2 cellular contexts compared by ENCODE assay signal in genomic region chr9:126380447-126380846, GRCh38.
TF ChIP-seq lines count a peak whose summit lies in the region.

No MANE protein-coding gene starts in this region.

TF ChIP-seq in GM23338, 12 proteins besides CTCF, POLR2A, EP300 and RAD21:
- TF ChIP-seq, protein P1, sequence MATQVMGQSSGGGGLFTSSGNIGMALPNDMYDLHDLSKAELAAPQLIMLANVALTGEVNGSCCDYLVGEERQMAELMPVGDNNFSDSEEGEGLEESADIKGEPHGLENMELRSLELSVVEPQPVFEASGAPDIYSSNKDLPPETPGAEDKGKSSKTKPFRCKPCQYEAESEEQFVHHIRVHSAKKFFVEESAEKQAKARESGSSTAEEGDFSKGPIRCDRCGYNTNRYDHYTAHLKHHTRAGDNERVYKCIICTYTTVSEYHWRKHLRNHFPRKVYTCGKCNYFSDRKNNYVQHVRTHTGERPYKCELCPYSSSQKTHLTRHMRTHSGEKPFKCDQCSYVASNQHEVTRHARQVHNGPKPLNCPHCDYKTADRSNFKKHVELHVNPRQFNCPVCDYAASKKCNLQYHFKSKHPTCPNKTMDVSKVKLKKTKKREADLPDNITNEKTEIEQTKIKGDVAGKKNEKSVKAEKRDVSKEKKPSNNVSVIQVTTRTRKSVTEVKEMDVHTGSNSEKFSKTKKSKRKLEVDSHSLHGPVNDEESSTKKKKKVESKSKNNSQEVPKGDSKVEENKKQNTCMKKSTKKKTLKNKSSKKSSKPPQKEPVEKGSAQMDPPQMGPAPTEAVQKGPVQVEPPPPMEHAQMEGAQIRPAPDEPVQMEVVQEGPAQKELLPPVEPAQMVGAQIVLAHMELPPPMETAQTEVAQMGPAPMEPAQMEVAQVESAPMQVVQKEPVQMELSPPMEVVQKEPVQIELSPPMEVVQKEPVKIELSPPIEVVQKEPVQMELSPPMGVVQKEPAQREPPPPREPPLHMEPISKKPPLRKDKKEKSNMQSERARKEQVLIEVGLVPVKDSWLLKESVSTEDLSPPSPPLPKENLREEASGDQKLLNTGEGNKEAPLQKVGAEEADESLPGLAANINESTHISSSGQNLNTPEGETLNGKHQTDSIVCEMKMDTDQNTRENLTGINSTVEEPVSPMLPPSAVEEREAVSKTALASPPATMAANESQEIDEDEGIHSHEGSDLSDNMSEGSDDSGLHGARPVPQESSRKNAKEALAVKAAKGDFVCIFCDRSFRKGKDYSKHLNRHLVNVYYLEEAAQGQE (IDR thresholded peaks at IDR 0.05; ENCODE audit: unreplicated experiment): no peak
- TF ChIP-seq ZNF114 (CRISPR knock-in tag; IDR thresholded peaks at IDR 0.05) (no peak), ZNF331 (CRISPR knock-in tag; IDR thresholded peaks at IDR 0.05; ENCODE audit: low read depth) (no peak), EZH2phosphoT487 (IDR thresholded peaks at IDR 0.05; ENCODE audit: unreplicated experiment) (no peak)
- TF ChIP-seq, protein P2, sequence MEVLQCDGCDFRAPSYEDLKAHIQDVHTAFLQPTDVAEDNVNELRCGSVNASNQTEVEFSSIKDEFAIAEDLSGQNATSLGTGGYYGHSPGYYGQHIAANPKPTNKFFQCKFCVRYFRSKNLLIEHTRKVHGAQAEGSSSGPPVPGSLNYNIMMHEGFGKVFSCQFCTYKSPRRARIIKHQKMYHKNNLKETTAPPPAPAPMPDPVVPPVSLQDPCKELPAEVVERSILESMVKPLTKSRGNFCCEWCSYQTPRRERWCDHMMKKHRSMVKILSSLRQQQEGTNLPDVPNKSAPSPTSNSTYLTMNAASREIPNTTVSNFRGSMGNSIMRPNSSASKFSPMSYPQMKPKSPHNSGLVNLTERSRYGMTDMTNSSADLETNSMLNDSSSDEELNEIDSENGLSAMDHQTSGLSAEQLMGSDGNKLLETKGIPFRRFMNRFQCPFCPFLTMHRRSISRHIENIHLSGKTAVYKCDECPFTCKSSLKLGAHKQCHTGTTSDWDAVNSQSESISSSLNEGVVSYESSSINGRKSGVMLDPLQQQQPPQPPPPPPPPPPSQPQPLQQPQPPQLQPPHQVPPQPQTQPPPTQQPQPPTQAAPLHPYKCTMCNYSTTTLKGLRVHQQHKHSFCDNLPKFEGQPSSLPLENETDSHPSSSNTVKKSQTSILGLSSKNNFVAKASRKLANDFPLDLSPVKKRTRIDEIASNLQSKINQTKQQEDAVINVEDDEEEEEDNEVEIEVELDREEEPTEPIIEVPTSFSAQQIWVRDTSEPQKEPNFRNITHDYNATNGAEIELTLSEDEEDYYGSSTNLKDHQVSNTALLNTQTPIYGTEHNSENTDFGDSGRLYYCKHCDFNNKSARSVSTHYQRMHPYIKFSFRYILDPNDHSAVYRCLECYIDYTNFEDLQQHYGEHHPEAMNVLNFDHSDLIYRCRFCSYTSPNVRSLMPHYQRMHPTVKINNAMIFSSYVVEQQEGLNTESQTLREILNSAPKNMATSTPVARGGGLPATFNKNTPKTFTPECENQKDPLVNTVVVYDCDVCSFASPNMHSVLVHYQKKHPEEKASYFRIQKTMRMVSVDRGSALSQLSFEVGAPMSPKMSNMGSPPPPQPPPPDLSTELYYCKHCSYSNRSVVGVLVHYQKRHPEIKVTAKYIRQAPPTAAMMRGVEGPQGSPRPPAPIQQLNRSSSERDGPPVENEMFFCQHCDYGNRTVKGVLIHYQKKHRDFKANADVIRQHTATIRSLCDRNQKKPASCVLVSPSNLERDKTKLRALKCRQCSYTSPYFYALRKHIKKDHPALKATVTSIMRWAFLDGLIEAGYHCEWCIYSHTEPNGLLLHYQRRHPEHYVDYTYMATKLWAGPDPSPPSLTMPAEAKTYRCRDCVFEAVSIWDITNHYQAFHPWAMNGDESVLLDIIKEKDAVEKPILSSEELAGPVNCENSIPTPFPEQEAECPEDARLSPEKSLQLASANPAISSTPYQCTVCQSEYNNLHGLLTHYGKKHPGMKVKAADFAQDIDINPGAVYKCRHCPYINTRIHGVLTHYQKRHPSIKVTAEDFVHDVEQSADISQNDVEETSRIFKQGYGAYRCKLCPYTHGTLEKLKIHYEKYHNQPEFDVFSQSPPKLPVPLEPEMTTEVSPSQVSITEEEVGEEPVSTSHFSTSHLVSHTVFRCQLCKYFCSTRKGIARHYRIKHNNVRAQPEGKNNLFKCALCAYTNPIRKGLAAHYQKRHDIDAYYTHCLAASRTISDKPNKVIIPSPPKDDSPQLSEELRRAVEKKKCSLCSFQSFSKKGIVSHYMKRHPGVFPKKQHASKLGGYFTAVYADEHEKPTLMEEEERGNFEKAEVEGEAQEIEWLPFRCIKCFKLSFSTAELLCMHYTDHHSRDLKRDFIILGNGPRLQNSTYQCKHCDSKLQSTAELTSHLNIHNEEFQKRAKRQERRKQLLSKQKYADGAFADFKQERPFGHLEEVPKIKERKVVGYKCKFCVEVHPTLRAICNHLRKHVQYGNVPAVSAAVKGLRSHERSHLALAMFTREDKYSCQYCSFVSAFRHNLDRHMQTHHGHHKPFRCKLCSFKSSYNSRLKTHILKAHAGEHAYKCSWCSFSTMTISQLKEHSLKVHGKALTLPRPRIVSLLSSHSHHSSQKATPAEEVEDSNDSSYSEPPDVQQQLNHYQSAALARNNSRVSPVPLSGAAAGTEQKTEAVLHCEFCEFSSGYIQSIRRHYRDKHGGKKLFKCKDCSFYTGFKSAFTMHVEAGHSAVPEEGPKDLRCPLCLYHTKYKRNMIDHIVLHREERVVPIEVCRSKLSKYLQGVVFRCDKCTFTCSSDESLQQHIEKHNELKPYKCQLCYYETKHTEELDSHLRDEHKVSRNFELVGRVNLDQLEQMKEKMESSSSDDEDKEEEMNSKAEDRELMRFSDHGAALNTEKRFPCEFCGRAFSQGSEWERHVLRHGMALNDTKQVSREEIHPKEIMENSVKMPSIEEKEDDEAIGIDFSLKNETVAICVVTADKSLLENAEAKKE (CRISPR knock-in tag; IDR thresholded peaks at IDR 0.05): no peak

TF ChIP-seq in H1, 55 proteins besides CTCF, POLR2A, EP300 and RAD21:
- TF ChIP-seq BACH1 (IDR thresholded peaks at IDR 0.05; ENCODE audit: low read length): no peak
- TF ChIP-seq SRF (IDR thresholded peaks at IDR 0.05; ENCODE audit: low read depth, low read length): no peak
- TF ChIP-seq CBX5 (IDR thresholded peaks at IDR 0.05; ENCODE audit: low read depth, low read length): no peak
- no peak for TF ChIP-seq GABPA (IDR thresholded peaks at IDR 0.05; ENCODE audit: borderline replicate concordance, insufficient read depth, low read length)
- TF ChIP-seq CHD2 (IDR thresholded peaks at IDR 0.05; ENCODE audit: low read length): no peak
- TF ChIP-seq SIX5 (IDR thresholded peaks at IDR 0.05; ENCODE audit: low read depth, low read length): no peak
- no peak for TF ChIP-seq JUN (IDR thresholded peaks at IDR 0.05; ENCODE audit: low read depth, low read length)
- TF ChIP-seq SP2 (IDR thresholded peaks at IDR 0.05; ENCODE audit: low read length): no peak
- no peak for TF ChIP-seq POLR2AphosphoS5 (IDR thresholded peaks at IDR 0.05; ENCODE audit: low read depth, low read length)
- no peak for TF ChIP-seq MAX (IDR thresholded peaks at IDR 0.05)
- no peak for TF ChIP-seq SP4 (IDR thresholded peaks at IDR 0.05; ENCODE audit: low read length)
